In genomic region chr14:104309657-104310369, GRCh38 we compare ENCODE assay signal across 23 cellular contexts.
"Had no signal": no experiment of that assay in that cellular context is flagged by ENCODE, and none has a peak within 500 bp of the region (broad histone marks: within the 10 kb centered on the region; RNA-seq: fewer than 3 reads in every experiment).

No MANE protein-coding gene starts in this region.

- H3K4me1 ChIP-seq: colonic mucosa, tibial artery, upper lobe of right lung had no signal

- H3K9me3 ChIP-seq: colonic mucosa, neutrophil, upper lobe of right lung had no signal

- H3K36me3 ChIP-seq: cardiac muscle cell, colonic mucosa, neutrophil, tibial artery, upper lobe of right lung had no signal

- H3K27me3 Mint-ChIP-seq: stimulated activated naive CD8-positive, alpha-beta T cell treated with anti-CD3 and anti-CD28 coated beads, Interleukin-15, Interleukin-2, amounts not matched to agents 100 ng/mL and 50 ng/mL, for 24 hours had no signal

- H3K9me3 Mint-ChIP-seq: stimulated activated naive CD8-positive, alpha-beta T cell treated with anti-CD3 and anti-CD28 coated beads, Interleukin-15, Interleukin-2, amounts not matched to agents 100 ng/mL and 50 ng/mL, for 24 hours had no signal

- H3K27ac ChIP-seq: cardiac muscle cell, colonic mucosa, neutrophil, tibial artery, upper lobe of right lung had no signal

- H3K36me3 Mint-ChIP-seq: immature natural killer cell; stimulated activated memory B cell treated with anti-CD40 and anti-IgM and Interleukin-4, amounts not matched to agents 10 μg/mL and 1 μg/mL and 100 μg/mL, for 72 hours had no signal

- H3K4me3 Mint-ChIP-seq: immature natural killer cell; nephron progenitor cell; stimulated activated memory B cell treated with anti-CD40 and anti-IgM and Interleukin-4, amounts not matched to agents 10 μg/mL and 1 μg/mL and 100 μg/mL, for 72 hours; stimulated activated naive CD8-positive, alpha-beta T cell treated with anti-CD3 and anti-CD28 coated beads, Interleukin-15, Interleukin-2, amounts not matched to agents 100 ng/mL and 50 ng/mL, for 24 hours had no signal

- H3K27me3 ChIP-seq: cardiac muscle cell, colonic mucosa, neutrophil, upper lobe of right lung had no signal

- DNase-seq: cerebellar nuclear complex; colonic mucosa; dermis blood vessel endothelial cell; foreskin melanocyte; immature natural killer cell; left ventricle myocardium superior; mesenchymal stem cell; midbrain; nephron progenitor cell; stimulated activated CD4-positive, alpha-beta T cell treated with anti-CD3 and anti-CD28 coated beads, Interleukin-15, amount 100 ng/mL, for 24 hours; stimulated activated CD4-positive, alpha-beta T cell treated with anti-CD3 and anti-CD28 coated beads, Interleukin-1b, Interleukin-23, amount 100 ng/mL, for 48 hours; stimulated activated CD4-positive, alpha-beta T cell treated with anti-CD3 and anti-CD28 coated beads, Interleukin-4, amount 100 ng/mL, for 24 hours; upper lobe of right lung had no signal

- H3K4me3 ChIP-seq: cardiac muscle cell, colonic mucosa, lung, tibial artery, upper lobe of right lung had no signal

- H3K4me1 Mint-ChIP-seq: immature natural killer cell; nephron progenitor cell; stimulated activated memory B cell treated with anti-CD40 and anti-IgM and Interleukin-4, amounts not matched to agents 10 μg/mL and 1 μg/mL and 100 μg/mL, for 72 hours had no signal

- H3K27ac Mint-ChIP-seq: immature natural killer cell; nephron progenitor cell; progenitor cell of endocrine pancreas; stimulated activated memory B cell treated with anti-CD40 and anti-IgM and Interleukin-4, amounts not matched to agents 10 μg/mL and 1 μg/mL and 100 μg/mL, for 72 hours; stimulated activated naive CD8-positive, alpha-beta T cell treated with anti-CD3 and anti-CD28 coated beads, Interleukin-15, Interleukin-2, amounts not matched to agents 100 ng/mL and 50 ng/mL, for 24 hours had no signal

- ATAC-seq: left colon; left ventricle myocardium superior; right cardiac atrium; stimulated activated memory B cell treated with anti-CD40 and anti-IgM and Interleukin-4, amounts not matched to agents 10 μg/mL and 1 μg/mL and 100 μg/mL, for 72 hours; upper lobe of right lung had no signal

- FAIRE-seq: keratinocyte had no signal
